ENCODE assay signal across 26 cellular contexts in genomic region chr12:4440187-4440941, GRCh38. TPM values are rescaled to one million over a fixed set of nuclear protein-coding genes. Genes with fewer than 3 reads are reported as not detected.
DNase-seq lines count a peak whose midpoint lies in the region; ATAC-seq, FAIRE-seq and TF ChIP-seq lines count a peak whose summit lies in the region.
"Had no signal": no experiment of that assay in that cellular context is flagged by ENCODE, and none has a peak within 500 bp of the region (broad histone marks: within the 10 kb centered on the region; RNA-seq: fewer than 3 reads in every experiment).

No MANE protein-coding gene starts in this region.

- H3K4me1 Mint-ChIP-seq in activated CD4-positive, alpha-beta memory T cell treated with anti-CD3 and anti-CD28 coated beads, Interleukin-2, amount 10 ng/mL, durations not matched to agents 7 days and 5 days, result peaks cover 11% of the 10 kb centered on the region
- H3K4me1 Mint-ChIP-seq in activated CD4-positive, alpha-beta memory T cell treated with anti-CD3 and anti-CD28 coated beads for 36 hours (ENCODE audit: low read depth), result peaks cover 3% of the 10 kb centered on the region
- H3K4me1 Mint-ChIP-seq in activated CD8-positive, alpha-beta memory T cell treated with anti-CD3 and anti-CD28 coated beads, Interleukin-2, amount 10 ng/mL, durations not matched to agents 7 days and 5 days, result peaks cover 14% of the 10 kb centered on the region
- H3K4me1 Mint-ChIP-seq in stimulated activated memory B cell treated with anti-CD40 and anti-IgM and Interleukin-4, amounts not matched to agents 10 μg/mL and 1 μg/mL and 100 μg/mL, for 72 hours, result peaks cover 57% of the 10 kb centered on the region

- H3K27ac ChIP-seq in iPS-20b (ENCODE audit: low read length), result no peak overlapping the region
- H3K27ac ChIP-seq: 22Rv1, SJSA1, stomach had no signal

- POLR2A ChIA-PET in activated CD4-positive, alpha-beta memory T cell treated with anti-CD3 and anti-CD28 coated beads, Interleukin-2, amount 10 ng/mL, durations not matched to agents 7 days and 5 days (lab: Charles Lee), result interaction anchor here (0.6 kb wide), 1 partner anchor 91 kb away, joined by 3 read pairs; no protein-coding TSS in a partner anchor
- POLR2A ChIA-PET in activated CD4-positive, alpha-beta memory T cell treated with anti-CD3 and anti-CD28 coated beads for 36 hours (lab: Charles Lee), result no interaction called here

- no peak overlapping the region for H3K4me3 Mint-ChIP-seq in activated CD4-positive, alpha-beta memory T cell treated with anti-CD3 and anti-CD28 coated beads, Interleukin-2, amount 10 ng/mL, durations not matched to agents 7 days and 5 days
- no peak overlapping the region for H3K4me3 Mint-ChIP-seq in activated CD4-positive, alpha-beta memory T cell treated with anti-CD3 and anti-CD28 coated beads for 36 hours
- H3K4me3 Mint-ChIP-seq in activated CD8-positive, alpha-beta memory T cell treated with anti-CD3 and anti-CD28 coated beads, Interleukin-2, amount 10 ng/mL, durations not matched to agents 7 days and 5 days, result no peak overlapping the region
- H3K4me3 Mint-ChIP-seq in stimulated activated memory B cell treated with anti-CD40 and anti-IgM and Interleukin-4, amounts not matched to agents 10 μg/mL and 1 μg/mL and 100 μg/mL, for 72 hours, result no peak overlapping the region
- H3K4me3 Mint-ChIP-seq: activated CD4-positive, alpha-beta T cell treated with anti-CD3 and anti-CD28 coated beads, Interleukin-2, amount 10 ng/mL, durations not matched to agents 24 days and 14 days; T-helper 1 cell treated with Interleukin-12 subunit alpha and Interleukin-12 subunit beta and Interleukin-4 antibody, amounts not matched to agents 30 μg/mL and 1 μg/mL, for 36 hours had no signal

- no peak for ATAC-seq in activated CD8-positive, alpha-beta memory T cell treated with anti-CD3 and anti-CD28 coated beads, Interleukin-2, amount 10 ng/mL, durations not matched to agents 7 days and 5 days
- no peak for ATAC-seq in stimulated activated memory B cell treated with anti-CD40 and anti-IgM and Interleukin-4, amounts not matched to agents 10 μg/mL and 1 μg/mL and 100 μg/mL, for 72 hours
- ATAC-seq: left colon had no signal

- FAIRE-seq in D721Med (lab: Jason Lieb, UNC), result no peak
- FAIRE-seq: frontal cortex had no signal

- no peak overlapping the region for H3K27ac Mint-ChIP-seq in activated CD4-positive, alpha-beta memory T cell treated with anti-CD3 and anti-CD28 coated beads, Interleukin-2, amount 10 ng/mL, durations not matched to agents 7 days and 5 days
- no peak overlapping the region for H3K27ac Mint-ChIP-seq in activated CD4-positive, alpha-beta memory T cell treated with anti-CD3 and anti-CD28 coated beads for 36 hours
- no peak overlapping the region for H3K27ac Mint-ChIP-seq in activated CD8-positive, alpha-beta memory T cell treated with anti-CD3 and anti-CD28 coated beads, Interleukin-2, amount 10 ng/mL, durations not matched to agents 7 days and 5 days
- H3K27ac Mint-ChIP-seq in stimulated activated memory B cell treated with anti-CD40 and anti-IgM and Interleukin-4, amounts not matched to agents 10 μg/mL and 1 μg/mL and 100 μg/mL, for 72 hours, result peak overlapping the region; percentile 78
- H3K27ac Mint-ChIP-seq: activated CD4-positive, alpha-beta T cell treated with anti-CD3 and anti-CD28 coated beads, Interleukin-2, amount 10 ng/mL, durations not matched to agents 24 days and 14 days; T-helper 1 cell treated with Interleukin-12 subunit alpha and Interleukin-12 subunit beta and Interleukin-4 antibody, amounts not matched to agents 30 μg/mL and 1 μg/mL, for 36 hours had no signal

- H3K9me3 Mint-ChIP-seq in activated CD4-positive, alpha-beta memory T cell treated with anti-CD3 and anti-CD28 coated beads, Interleukin-2, amount 10 ng/mL, durations not matched to agents 7 days and 5 days, result no peaks in the 10 kb centered on the region
- H3K9me3 Mint-ChIP-seq in activated CD4-positive, alpha-beta memory T cell treated with anti-CD3 and anti-CD28 coated beads for 36 hours, result no peaks in the 10 kb centered on the region
- H3K9me3 Mint-ChIP-seq in activated CD8-positive, alpha-beta memory T cell treated with anti-CD3 and anti-CD28 coated beads, Interleukin-2, amount 10 ng/mL, durations not matched to agents 7 days and 5 days (ENCODE audit: low read depth), result no peaks in the 10 kb centered on the region
- H3K9me3 Mint-ChIP-seq in stimulated activated memory B cell treated with anti-CD40 and anti-IgM and Interleukin-4, amounts not matched to agents 10 μg/mL and 1 μg/mL and 100 μg/mL, for 72 hours, result no peaks in the 10 kb centered on the region
- H3K9me3 Mint-ChIP-seq: activated CD4-positive, alpha-beta T cell treated with anti-CD3 and anti-CD28 coated beads, Interleukin-2, amount 10 ng/mL, durations not matched to agents 24 days and 14 days; neural crest cell; T-helper 1 cell treated with Interleukin-12 subunit alpha and Interleukin-12 subunit beta and Interleukin-4 antibody, amounts not matched to agents 30 μg/mL and 1 μg/mL, for 36 hours had no signal

- H3K4me3 ChIP-seq in iPS-20b (ENCODE audit: low read length), result peak overlapping the region; percentile 20; the same call in 1 of the 2 replicates
- H3K4me3 ChIP-seq: SJSA1, smooth muscle cell, stomach had no signal

- peak; percentile 9 for DNase-seq in activated CD4-positive, alpha-beta memory T cell treated with anti-CD3 and anti-CD28 coated beads, Interleukin-2, amount 10 ng/mL, durations not matched to agents 7 days and 5 days
- no peak for DNase-seq in activated CD4-positive, alpha-beta memory T cell treated with anti-CD3 and anti-CD28 coated beads for 36 hours
- DNase-seq in activated CD8-positive, alpha-beta memory T cell treated with anti-CD3 and anti-CD28 coated beads, Interleukin-2, amount 10 ng/mL, durations not matched to agents 7 days and 5 days, result peak; percentile 36
- DNase-seq in AML-193 (lab: John Stamatoyannopoulos, UW), result no peak
- no peak for DNase-seq in D721Med (ENCODE audit: insufficient read length, low spot score)
- DNase-seq in H4 (ENCODE audit: low spot score), result no peak
- DNase-seq: activated CD4-positive, alpha-beta T cell treated with anti-CD3 and anti-CD28 coated beads, Interleukin-2, amount 10 ng/mL, durations not matched to agents 24 days and 14 days; activated gamma-delta T cell treated with Interleukin-2 at 50 U/mL for 16 hours; activated T-cell treated with anti-CD3 and anti-CD28 coated beads for 4 hours; caudate nucleus; COR-L47; erythroblast; KG1; left colon; NCI-H187; stimulated activated CD4-positive, alpha-beta T cell treated with anti-CD3 and anti-CD28 coated beads, Interleukin-2, amount 100 ng/mL, for 48 hours; stomach had no signal

- H3K27me3 ChIP-seq in iPS-20b (ENCODE audit: insufficient read depth, low read length), result no peaks in the 10 kb centered on the region

- CTCF ChIA-PET in activated CD4-positive, alpha-beta memory T cell treated with anti-CD3 and anti-CD28 coated beads, Interleukin-2, amount 10 ng/mL, durations not matched to agents 7 days and 5 days (lab: Charles Lee), result no interaction called here
- CTCF ChIA-PET in activated CD4-positive, alpha-beta memory T cell treated with anti-CD3 and anti-CD28 coated beads for 36 hours (lab: Charles Lee), result interaction anchor here (1.5 kb wide), 1 partner anchor 19 kb away, joined by 5 read pairs; no protein-coding TSS in a partner anchor
- CTCF ChIA-PET in activated CD8-positive, alpha-beta memory T cell treated with anti-CD3 and anti-CD28 coated beads, Interleukin-2, amount 10 ng/mL, durations not matched to agents 7 days and 5 days (lab: Charles Lee), result interaction anchor here (1.8 kb wide), 1 partner anchor 18 kb away, joined by 6 read pairs; no protein-coding TSS in a partner anchor

- H3K36me3 Mint-ChIP-seq in activated CD4-positive, alpha-beta memory T cell treated with anti-CD3 and anti-CD28 coated beads, Interleukin-2, amount 10 ng/mL, durations not matched to agents 7 days and 5 days (ENCODE audit: low read depth), result no peaks in the 10 kb centered on the region
- H3K36me3 Mint-ChIP-seq in activated CD4-positive, alpha-beta memory T cell treated with anti-CD3 and anti-CD28 coated beads for 36 hours, result no peaks in the 10 kb centered on the region
- no peaks in the 10 kb centered on the region for H3K36me3 Mint-ChIP-seq in activated CD8-positive, alpha-beta memory T cell treated with anti-CD3 and anti-CD28 coated beads, Interleukin-2, amount 10 ng/mL, durations not matched to agents 7 days and 5 days
- H3K36me3 Mint-ChIP-seq in stimulated activated memory B cell treated with anti-CD40 and anti-IgM and Interleukin-4, amounts not matched to agents 10 μg/mL and 1 μg/mL and 100 μg/mL, for 72 hours, result no peaks in the 10 kb centered on the region

- no peak overlapping the region; the same call in 1 of the 2 replicates for H3K9ac ChIP-seq in iPS-20b (ENCODE audit: low read depth, low read length)

- H3K9me3 ChIP-seq in iPS-20b (ENCODE audit: insufficient read depth, low read depth, low read length), result no peaks in the 10 kb centered on the region
- H3K9me3 ChIP-seq: SJSA1, stomach had no signal

- no peaks in the 10 kb centered on the region for H3K36me3 ChIP-seq in iPS-20b (ENCODE audit: insufficient read depth, low read depth, low read length)
- H3K36me3 ChIP-seq: SJSA1, stomach had no signal

- H3K4me1 ChIP-seq in iPS-20b (ENCODE audit: insufficient read depth, low read length), result peaks cover 35% of the 10 kb centered on the region
- H3K4me1 ChIP-seq: SJSA1, stomach had no signal

- peaks cover 36% of the 10 kb centered on the region for H3K27me3 Mint-ChIP-seq in activated CD4-positive, alpha-beta memory T cell treated with anti-CD3 and anti-CD28 coated beads, Interleukin-2, amount 10 ng/mL, durations not matched to agents 7 days and 5 days
- peaks cover 4% of the 10 kb centered on the region for H3K27me3 Mint-ChIP-seq in activated CD4-positive, alpha-beta memory T cell treated with anti-CD3 and anti-CD28 coated beads for 36 hours
- peaks cover 32% of the 10 kb centered on the region for H3K27me3 Mint-ChIP-seq in activated CD8-positive, alpha-beta memory T cell treated with anti-CD3 and anti-CD28 coated beads, Interleukin-2, amount 10 ng/mL, durations not matched to agents 7 days and 5 days
- peaks cover 33% of the 10 kb centered on the region for H3K27me3 Mint-ChIP-seq in stimulated activated memory B cell treated with anti-CD40 and anti-IgM and Interleukin-4, amounts not matched to agents 10 μg/mL and 1 μg/mL and 100 μg/mL, for 72 hours

- no peak for TF ChIP-seq CTCF in D721Med (IDR thresholded peaks at IDR 0.05; ENCODE audit: insufficient read depth, missing control alignments)

- intact Hi-C loops in activated CD4-positive, alpha-beta memory T cell treated with anti-CD3 and anti-CD28 coated beads for 36 hours (cut with micrococcal nuclease), result no loop called here

RNA-seq across cellular contexts. Expression of gene FGF6, which starts 5.3 kb away (rescaled TPM):
- not detected for total RNA-seq in activated CD4-positive, alpha-beta memory T cell treated with anti-CD3 and anti-CD28 coated beads, Interleukin-2, amount 10 ng/mL, durations not matched to agents 7 days and 5 days
- not detected for total RNA-seq in activated CD4-positive, alpha-beta memory T cell treated with anti-CD3 and anti-CD28 coated beads for 36 hours
- total RNA-seq in activated CD8-positive, alpha-beta memory T cell treated with anti-CD3 and anti-CD28 coated beads, Interleukin-2, amount 10 ng/mL, durations not matched to agents 7 days and 5 days, result not detected
- total RNA-seq in H4 (2014; rRNA removed; shearing (Covaris generic)), result not detected in 2 replicates
- total RNA-seq: activated CD4-positive, alpha-beta T cell treated with anti-CD3 and anti-CD28 coated beads, Interleukin-2, amount 10 ng/mL, durations not matched to agents 24 days and 14 days; frontal cortex; left colon; mononuclear cell; neural crest cell; SJSA1; smooth muscle cell; stomach had no signal

Comparison
In these comparisons a context has a peak if more than half of its experiments do, and no peak if none do; other contexts are left out.
1. DNase-seq: peak in activated CD4-positive, alpha-beta memory T cell treated with anti-CD3 and anti-CD28 coated beads, Interleukin-2, amount 10 ng/mL, durations not matched to agents 7 days and 5 days (single experiment) and activated CD8-positive, alpha-beta memory T cell treated with anti-CD3 and anti-CD28 coated beads, Interleukin-2, amount 10 ng/mL, durations not matched to agents 7 days and 5 days (single experiment); none in activated CD4-positive, alpha-beta memory T cell treated with anti-CD3 and anti-CD28 coated beads for 36 hours (single experiment), AML-193 (0 of 2), D721Med (single experiment) and H4 (single experiment).